In the genomic region with DNA sequence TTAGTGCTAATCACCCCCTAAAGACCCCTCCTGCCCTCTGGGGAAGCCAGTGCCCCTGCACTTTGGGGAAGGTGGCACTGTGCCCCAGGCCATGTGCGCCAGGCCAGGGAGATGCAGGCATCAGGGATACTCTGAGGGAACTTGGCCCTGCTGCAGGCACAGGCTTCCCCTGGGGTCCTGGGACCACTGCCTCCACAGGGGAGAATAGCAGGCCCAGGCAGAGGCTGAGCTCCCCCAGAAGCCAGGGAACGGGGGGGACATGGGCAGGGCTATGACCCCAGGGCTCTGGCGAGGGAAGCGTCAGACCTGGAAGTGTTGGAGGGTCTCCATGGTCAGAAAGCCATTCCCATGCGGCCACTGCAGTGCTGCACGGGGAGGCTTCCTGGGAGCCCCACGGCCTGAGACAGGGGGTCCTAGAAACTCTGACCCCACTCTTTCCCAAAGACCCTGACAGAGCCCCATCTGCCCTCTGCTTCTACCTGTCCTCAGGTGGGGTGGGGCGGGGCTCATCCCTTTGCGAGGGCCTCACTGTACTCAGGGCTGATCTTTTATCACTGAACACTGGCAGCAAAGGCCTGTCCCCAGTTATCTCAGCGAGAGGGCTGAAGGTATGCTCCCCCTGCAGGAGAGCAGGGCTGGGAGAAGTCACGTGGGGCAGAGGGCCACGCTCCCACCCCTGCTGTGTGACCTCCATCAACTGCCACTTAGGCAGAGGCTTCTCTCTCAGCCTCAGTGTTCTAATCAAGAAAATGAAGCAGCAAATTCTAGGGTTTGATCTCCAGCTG, we compare ENCODE assay signal across 22 cellular contexts.
DNase-seq lines count a peak whose midpoint lies in the region; ATAC-seq and TF ChIP-seq lines count a peak whose summit lies in the region.
"Had no signal": no experiment of that assay in that cellular context is flagged by ENCODE, and none has a peak within 500 bp of the region (broad histone marks: within the 10 kb centered on the region; RNA-seq: fewer than 3 reads in every experiment).

No MANE protein-coding gene starts in this region.

- H3K4me1 ChIP-seq in HUES6 (ENCODE audit: control insufficient read depth, insufficient read depth, low read length) = peaks cover 18% of the 10 kb centered on the region
- no peaks in the 10 kb centered on the region for H3K4me1 ChIP-seq in lower lobe of right lung
- H3K4me1 ChIP-seq in stomach = peaks cover 15 to 57% (median 36%) of the 10 kb centered on the region in 4 donors
- H3K4me1 ChIP-seq: body of pancreas, HAP-1 had no signal

- peak; percentile 28 for DNase-seq in lower lobe of right lung
- DNase-seq in stomach = no peak
- DNase-seq in A172 (ENCODE audit: low spot score) = no peak
- no peak for DNase-seq in AML-193 (lab: John Stamatoyannopoulos, UW)
- DNase-seq in mesenteric fat pad (ENCODE audit: low spot score) = no peak
- DNase-seq: activated CD4-positive, alpha-beta T cell treated with anti-CD3 and anti-CD28 coated beads, Interleukin-2, amount 50 U/mL, for 4 hours; activated naive CD4-positive, alpha-beta T cell treated with anti-CD3 and anti-CD28 coated beads for 36 hours; activated T-cell treated with anti-CD3 and anti-CD28 coated beads for 4 hours; COR-L47; erythroblast; gastrocnemius medialis; mammary epithelial cell; NCI-H1105; NCI-H2081 treated with DMSO at 0.1 percent for 48 hours; SHP77 treated with DMSO at 0.1 percent for 48 hours; stimulated activated naive CD8-positive, alpha-beta T cell treated with anti-CD3 and anti-CD28 coated beads, Interleukin-15, Interleukin-2, amounts not matched to agents 100 U/mL and 50 U/mL, for 24 hours; uterus had no signal

- no peaks in the 10 kb centered on the region for H3K9me3 ChIP-seq in HUES6 (ENCODE audit: control insufficient read depth, insufficient read depth, low read depth, low read length)
- H3K9me3 ChIP-seq in lower lobe of right lung = no peaks in the 10 kb centered on the region
- H3K9me3 ChIP-seq in stomach = no peaks in the 10 kb centered on the region
- H3K9me3 ChIP-seq: body of pancreas, gastrocnemius medialis, HAP-1, uterus had no signal

- H3K27me3 ChIP-seq in HUES6 (ENCODE audit: control insufficient read depth, insufficient read depth, low read length) = no peaks in the 10 kb centered on the region
- H3K27me3 ChIP-seq in lower lobe of right lung (ENCODE audit: low read depth) = no peaks in the 10 kb centered on the region
- no peaks in the 10 kb centered on the region for H3K27me3 ChIP-seq in stomach
- H3K27me3 ChIP-seq: body of pancreas, gastrocnemius medialis, uterus had no signal

- TF ChIP-seq POLR2A in stomach (IDR thresholded peaks at IDR 0.05) = no peak

- no peaks in the 10 kb centered on the region for H3K36me3 ChIP-seq in HUES6 (ENCODE audit: control insufficient read depth, insufficient read depth, low read length)
- H3K36me3 ChIP-seq in lower lobe of right lung = no peaks in the 10 kb centered on the region
- H3K36me3 ChIP-seq in stomach = peaks cover 0 to 9% (median 4%) of the 10 kb centered on the region in 4 donors
- H3K36me3 ChIP-seq: gastrocnemius medialis, HAP-1, uterus had no signal

- peak overlapping the region; percentile 22 for H3K9ac ChIP-seq in HUES6 (ENCODE audit: low read length)

- no peak for TF ChIP-seq EP300 in stomach (IDR thresholded peaks at IDR 0.05)

- 83 to 89% (median 84%) methylated on average over 8 to 12 of the region's 12 CpGs for WGBS in stomach, 5 donors

- intact Hi-C loops in lower lobe of right lung (cut with DNase I) = no loop called here
- intact Hi-C loops in stomach (cut with DNase I; ENCODE audit: low total_unique reads) = no loop called here

- H3K4me3 ChIP-seq in HUES6 (ENCODE audit: low read depth, low read length) (no peak overlapping the region), lower lobe of right lung (no peak overlapping the region), stomach (no peak overlapping the region)
- H3K4me3 ChIP-seq: body of pancreas, gastrocnemius medialis, HAP-1, uterus had no signal

- H3K27ac ChIP-seq in HUES6 (ENCODE audit: low read depth, low read length) (no peak overlapping the region), cingulate gyrus (ENCODE audit: low read depth, low read length) (peak overlapping the region; percentile 95), lower lobe of right lung (no peak overlapping the region), stomach (peak overlapping the region; percentile 29 to 82 (median 56))
- H3K27ac ChIP-seq: gastrocnemius medialis, uterus had no signal

- TF ChIP-seq CTCF in lower lobe of right lung (IDR thresholded peaks at IDR 0.05) (no peak), stomach (IDR thresholded peaks at IDR 0.05) (no peak)

- ATAC-seq in lower lobe of right lung (no peak), HG03025 (IDR thresholded peaks at IDR 0.05; ENCODE audit: low FRiP score, unreplicated experiment) (no peak)
- ATAC-seq: gastrocnemius medialis; stimulated activated naive CD8-positive, alpha-beta T cell treated with anti-CD3 and anti-CD28 coated beads, Interleukin-15, Interleukin-2, amounts not matched to agents 100 U/mL and 50 U/mL, for 24 hours had no signal

Comparison
In these comparisons a context has a peak if more than half of its experiments do, and no peak if none do; other contexts are left out.
1. H3K27ac ChIP-seq: peak in cingulate gyrus (single experiment) and stomach (5 of 5); none in HUES6 (single experiment) and lower lobe of right lung (single experiment).